31 cellular contexts compared by ENCODE assay signal in genomic region chrX:2471641-2472040, GRCh38.
"Had no signal": no experiment of that assay in that cellular context is flagged by ENCODE, and none has a peak within 500 bp of the region (broad histone marks: within the 10 kb centered on the region; RNA-seq: fewer than 3 reads in every experiment).

No MANE protein-coding gene starts in this region.

- H3K4me2 ChIP-seq: smooth muscle cell had no signal

- ATAC-seq: naive thymus-derived CD8-positive, alpha-beta T cell; natural killer cell treated with Interleukin-12 subunit alpha and Interleukin-12 subunit beta and Interleukin-15 and Interleukin-18, amount 100 ng/mL, for 72 hours; right cardiac atrium; sciatic nerve; stimulated activated memory B cell treated with anti-CD40 and anti-IgM and Interleukin-4, amounts not matched to agents 10 μg/mL and 1 μg/mL and 100 μg/mL, for 72 hours; stimulated activated naive CD8-positive, alpha-beta T cell treated with anti-CD3 and anti-CD28 coated beads, Interleukin-15, amount 100 ng/mL, for 72 hours; stimulated activated naive CD8-positive, alpha-beta T cell treated with anti-CD3 and anti-CD28 coated beads, Interleukin-15, Interleukin-2, amounts not matched to agents 100 U/mL and 50 U/mL, for 24 hours; upper lobe of right lung had no signal

- H3K4me3 Mint-ChIP-seq: naive thymus-derived CD8-positive, alpha-beta T cell; natural killer cell treated with Interleukin-12 subunit alpha and Interleukin-12 subunit beta and Interleukin-15 and Interleukin-18, amount 100 ng/mL, for 72 hours; nephron progenitor cell; neural crest cell; stimulated activated memory B cell treated with anti-CD40 and anti-IgM and Interleukin-4, amounts not matched to agents 10 μg/mL and 1 μg/mL and 100 μg/mL, for 72 hours; stimulated activated naive CD8-positive, alpha-beta T cell treated with anti-CD3 and anti-CD28 coated beads, Interleukin-15, amount 100 ng/mL, for 72 hours; type B pancreatic cell had no signal

- H3K27ac ChIP-seq: neutrophil, psoas muscle, skin epidermis, spleen, suprapubic skin, testis, tibial artery, transverse colon, upper lobe of right lung, uterus had no signal

- H3K36me3 ChIP-seq: neutrophil, pancreas, suprapubic skin, transverse colon, upper lobe of right lung, uterus had no signal

- H3K27ac Mint-ChIP-seq: naive thymus-derived CD8-positive, alpha-beta T cell; natural killer cell treated with Interleukin-12 subunit alpha and Interleukin-12 subunit beta and Interleukin-15 and Interleukin-18, amount 100 ng/mL, for 72 hours; nephron progenitor cell; progenitor cell of endocrine pancreas; stimulated activated memory B cell treated with anti-CD40 and anti-IgM and Interleukin-4, amounts not matched to agents 10 μg/mL and 1 μg/mL and 100 μg/mL, for 72 hours; type B pancreatic cell had no signal

- H3K27me3 Mint-ChIP-seq: naive thymus-derived CD8-positive, alpha-beta T cell; natural killer cell treated with Interleukin-12 subunit alpha and Interleukin-12 subunit beta and Interleukin-15 and Interleukin-18, amount 100 ng/mL, for 72 hours; progenitor cell of endocrine pancreas; stimulated activated memory B cell treated with anti-CD40 and anti-IgM and Interleukin-4, amounts not matched to agents 10 μg/mL and 1 μg/mL and 100 μg/mL, for 72 hours; stimulated activated naive CD8-positive, alpha-beta T cell treated with anti-CD3 and anti-CD28 coated beads, Interleukin-15, amount 100 ng/mL, for 72 hours; type B pancreatic cell had no signal

- H3K4me3 ChIP-seq: pancreas, psoas muscle, skin epidermis, smooth muscle cell, spleen, suprapubic skin, testis, tibial artery, transverse colon, upper lobe of right lung, uterus had no signal

- H3K9me3 ChIP-seq: neutrophil, pancreas, psoas muscle, suprapubic skin, testis, tibial artery, transverse colon, upper lobe of right lung, uterus had no signal

- H3K4me1 ChIP-seq: psoas muscle, spleen, suprapubic skin, testis, tibial artery, upper lobe of right lung, uterus had no signal

- DNase-seq: naive thymus-derived CD8-positive, alpha-beta T cell; nephron progenitor cell; nucleus accumbens; psoas muscle; stimulated activated CD4-positive, alpha-beta T cell treated with anti-CD3 and anti-CD28 coated beads, Interleukin-12 subunit alpha, Interleukin-12 subunit beta, amount 100 ng/mL, for 4 hours; stimulated activated CD4-positive, alpha-beta T cell treated with anti-CD3 and anti-CD28 coated beads, Interleukin-1b, Interleukin-23, amount 100 ng/mL, for 48 hours; stimulated activated CD4-positive, alpha-beta T cell treated with anti-CD3 and anti-CD28 coated beads, Interleukin-4, amount 100 ng/mL, for 1 hour; stimulated activated CD4-positive, alpha-beta T cell treated with anti-CD3 and anti-CD28 coated beads, Interleukin-4, amount 100 ng/mL, for 4 hours; stimulated activated CD8-positive, alpha-beta memory T cell treated with anti-CD3 and anti-CD28 coated beads, Interleukin-4, amount 100 ng/mL, for 48 hours; stimulated activated naive CD4-positive, alpha-beta T cell; stimulated activated naive CD8-positive, alpha-beta T cell treated with anti-CD3 and anti-CD28 coated beads, Interleukin-15, amount 100 ng/mL, for 72 hours; stimulated activated naive CD8-positive, alpha-beta T cell treated with anti-CD3 and anti-CD28 coated beads, Interleukin-15, Interleukin-2, amounts not matched to agents 100 U/mL and 50 U/mL, for 24 hours; substantia nigra; testis; tibial artery; transverse colon; upper lobe of right lung; uterus had no signal

- FAIRE-seq: pancreas had no signal

- H3K27me3 ChIP-seq: neutrophil, pancreas, spleen, suprapubic skin, testis, tibial artery, transverse colon, upper lobe of right lung, uterus had no signal
